ENCODE assay signal across 12 cellular contexts in the genomic region with DNA sequence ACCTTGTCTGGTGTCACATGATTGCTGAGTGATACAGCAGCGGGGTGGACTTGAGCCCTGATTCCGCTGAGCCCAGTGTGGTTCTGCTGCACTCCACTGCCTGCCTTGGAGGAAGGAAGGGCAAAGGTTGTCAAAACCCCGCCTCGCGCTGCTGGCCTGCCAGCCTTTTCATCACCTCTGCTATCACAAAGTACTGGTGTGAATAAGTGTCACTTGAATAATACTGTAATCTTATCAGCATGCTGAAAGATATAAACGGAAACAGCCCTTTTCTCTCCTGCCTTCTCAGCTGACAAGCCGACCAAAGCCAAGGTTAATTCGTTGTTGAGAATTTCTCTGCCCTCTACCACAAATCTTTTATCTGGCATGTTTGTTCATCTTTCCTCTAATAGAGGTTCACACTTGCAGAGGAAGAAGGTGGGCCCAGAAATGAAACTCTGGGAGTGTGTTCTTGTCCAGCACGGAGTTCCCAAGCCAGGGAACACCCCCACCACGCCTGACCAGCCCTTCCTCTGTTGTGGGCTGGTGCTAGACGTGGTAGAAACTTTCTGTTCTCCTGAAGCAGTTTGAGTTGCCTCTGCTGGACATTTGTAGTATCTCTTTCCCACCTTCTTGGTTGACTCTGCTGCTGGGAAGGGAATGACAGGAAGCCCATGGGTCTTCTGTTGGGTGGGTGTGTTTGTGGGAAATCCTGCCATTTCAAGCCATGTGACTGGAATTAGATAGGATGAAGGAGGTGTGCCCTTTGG. TPM values are rescaled to one million over a fixed set of nuclear protein-coding genes. Genes with fewer than 3 reads are reported as not detected.
DNase-seq lines count a peak whose midpoint lies in the region; ATAC-seq, FAIRE-seq and TF ChIP-seq lines count a peak whose summit lies in the region.
"Had no signal": no experiment of that assay in that cellular context is flagged by ENCODE, and none has a peak within 500 bp of the region (broad histone marks: within the 10 kb centered on the region; RNA-seq: fewer than 3 reads in every experiment).

No MANE protein-coding gene starts in this region.

- H3K9me3 ChIP-seq in GM12878 (replicated peaks; ENCODE audit: control insufficient read depth, insufficient read depth, low read length) (no peaks in the 10 kb centered on the region), pancreas (no peaks in the 10 kb centered on the region), ascending aorta (no peaks in the 10 kb centered on the region)
- H3K9me3 ChIP-seq: SJSA1 had no signal

- TF ChIP-seq CTCF in GM12878 (IDR thresholded peaks at IDR 0.05 in 2 of 3, conservative IDR thresholded peaks at IDR 0.05 in 1 of 3; ENCODE audit: control insufficient read depth in 2 of 3, extremely low read depth in 1 of 3, insufficient read depth in 1 of 3, low read depth in 3 of 3, low read length in 3 of 3) (no peak), pancreas (IDR thresholded peaks at IDR 0.05) (no peak), ascending aorta (IDR thresholded peaks at IDR 0.05) (no peak)

- peak overlapping the region; percentile 58 to 79 (median 65) for H3K4me3 Mint-ChIP-seq in immature natural killer cell

- in situ Hi-C loops in GM12878 (cut with MboI): no loop called here

- TF ChIP-seq EP300 in GM12878 (IDR thresholded peaks at IDR 0.05; ENCODE audit: borderline replicate concordance in 1 of 2, control insufficient read depth in 1 of 2, low read depth in 2 of 2, low read length in 2 of 2): no peak

- RAD21 ChIA-PET in GM12878 (lab: Charles Lee; ENCODE audit: unreplicated experiment): no interaction called here

- H3K4me3 ChIP-seq in GM12878 (no peak overlapping the region), pancreas (no peak overlapping the region), ascending aorta (no peak overlapping the region)
- H3K4me3 ChIP-seq: SJSA1 had no signal

- WGBS in GM12878 (ENCODE audit: insufficient coverage, insufficient replicate concordance, low lambda C conversion rate, missing lambda C conversion rate): 33% methylated on average over 11 of the region's 11 CpGs
- WGBS in pancreas, 2 donors: 15 to 19% methylated on average over 11 of the region's 11 CpGs

- H3K36me3 Mint-ChIP-seq in immature natural killer cell: no peaks in the 10 kb centered on the region

- no peak overlapping the region for H3K27ac ChIP-seq in GM12878 (ENCODE audit: control insufficient read depth, insufficient read depth)
- H3K27ac ChIP-seq in pancreas: peak overlapping the region in 2 of 4 donors; percentile 25 to 30
- H3K27ac ChIP-seq in ascending aorta: peak overlapping the region in 1 of 2 donors; percentile 6
- H3K27ac ChIP-seq: C4-2B, SJSA1 had no signal

- SMC1A ChIA-PET in GM12878 (lab: Charles Lee; ENCODE audit: uncharacterized antibody, unreplicated experiment): no interaction called here

- no peak overlapping the region for H3K4me2 ChIP-seq in GM12878 (ENCODE audit: control insufficient read depth, insufficient read depth)

- peaks cover 38 to 39% of the 10 kb centered on the region in 2 donors for H3K4me1 Mint-ChIP-seq in immature natural killer cell

- H3K4me1 ChIP-seq in GM12878 (ENCODE audit: control insufficient read depth, insufficient read depth, low read length) (no peaks in the 10 kb centered on the region), pancreas (peaks cover 0 to 17% (median 11%) of the 10 kb centered on the region in 3 donors), ascending aorta (no peaks in the 10 kb centered on the region)

- H4K20me1 ChIP-seq in GM12878 (ENCODE audit: control insufficient read depth, insufficient read depth): no peaks in the 10 kb centered on the region

- H3K36me3 ChIP-seq in GM12878 (ENCODE audit: control insufficient read depth in 2 of 2, insufficient read depth in 2 of 2, low read length in 1 of 2): no peaks in the 10 kb centered on the region
- no peaks in the 10 kb centered on the region for H3K36me3 ChIP-seq in pancreas
- no peaks in the 10 kb centered on the region for H3K36me3 ChIP-seq in ascending aorta
- H3K36me3 ChIP-seq: SJSA1 had no signal

- H3K9me3 Mint-ChIP-seq in immature natural killer cell: no peaks in the 10 kb centered on the region

- peak; percentile 26 for DNase-seq in H4 (ENCODE audit: low spot score)
- no peak for DNase-seq in GM12878 (ENCODE audit: low read depth, low spot score)
- peak; percentile 34 to 46 (median 40) for DNase-seq in immature natural killer cell
- DNase-seq in pancreas: peak in 5 of 6 donors; percentile 40 to 72 (median 54)
- no peak for DNase-seq in ascending aorta (ENCODE audit: low spot score in 2 of 2)
- DNase-seq in stimulated activated CD4-positive, alpha-beta T cell treated with anti-CD3 and anti-CD28 coated beads, Interleukin-15, amount 100 ng/mL, for 24 hours: no peak
- DNase-seq: activated CD8-positive, alpha-beta memory T cell treated with anti-CD3 and anti-CD28 coated beads for 24 hours; NCI-H2171 had no signal

- H3K27me3 Mint-ChIP-seq in immature natural killer cell (ENCODE audit: low read depth in 3 of 3): no peaks in the 10 kb centered on the region

- TF ChIP-seq POLR2A in GM12878 (IDR thresholded peaks at IDR 0.05; ENCODE audit: low read depth, low read length): no peak

- no peaks in the 10 kb centered on the region for H3K27me3 ChIP-seq in GM12878 (replicated peaks in 1 of 2; ENCODE audit: control insufficient read depth in 2 of 2, insufficient read depth in 2 of 2, low read length in 1 of 2)
- no peaks in the 10 kb centered on the region for H3K27me3 ChIP-seq in pancreas
- no peaks in the 10 kb centered on the region for H3K27me3 ChIP-seq in ascending aorta
- H3K27me3 ChIP-seq: SJSA1 had no signal

- TF ChIP-seq RAD21 in GM12878 (IDR thresholded peaks at IDR 0.05; ENCODE audit: insufficient read depth, low read depth, low read length): no peak

- peak overlapping the region; percentile 74 to 93 (median 83) for H3K27ac Mint-ChIP-seq in immature natural killer cell

- intact Hi-C loops in GM12878 (cut with micrococcal nuclease; ENCODE audit: unreplicated experiment): no loop called here
- intact Hi-C loops in pancreas (cut with DNase I): no loop called here
- intact Hi-C loops in ascending aorta (cut with DNase I): no loop called here

- no TSS peak for BruUV-seq in GM12878 (replicated peaks; lab: Mats Ljungman, UMichigan)

- H3K9ac ChIP-seq in GM12878 (ENCODE audit: control insufficient read depth, insufficient read depth, low read length): no peak overlapping the region

- POLR2A ChIA-PET in GM12878 (lab: Charles Lee): no interaction called here

- ATAC-seq in GM12878 (peak; percentile 70), pancreas (peak; percentile 86 to 96 (median 92)), GM19463 (IDR thresholded peaks at IDR 0.05; ENCODE audit: unreplicated experiment) (no peak), HG03571 (IDR thresholded peaks at IDR 0.05; ENCODE audit: unreplicated experiment) (no peak)

- H3K79me2 ChIP-seq in GM12878 (ENCODE audit: control insufficient read depth, insufficient read depth, low read length): no peaks in the 10 kb centered on the region

- no peak overlapping the region for H2AFZ ChIP-seq in GM12878 (ENCODE audit: control insufficient read depth, low read depth, low read length)

- CTCF ChIA-PET in GM12878 (lab: Yijun Ruan, JAX): no interaction called here

- FAIRE-seq in GM12878 (lab: Jason Lieb, UNC) (no peak), pancreas (lab: Jason Lieb, UNC) (no peak)

TF ChIP-seq in GM12878, 131 proteins besides CTCF, POLR2A, EP300 and RAD21:
- TF ChIP-seq IKZF1 (conservative IDR thresholded peaks at IDR 0.05): peak; percentile 39; the same call in 1 of the 2 replicates
- no peak for TF ChIP-seq CBFB (IDR thresholded peaks at IDR 0.05; ENCODE audit: low read depth)

RNA-seq across cellular contexts. Expression of a gene that starts 21.5 kb away (rescaled TPM):
- 0.10 and 0.15 TPM in 2 replicates for total RNA-seq in H4 (2014; rRNA removed; shearing (Covaris generic))
- total RNA-seq in GM12878 (2013; cell fraction: nucleolus; rRNA removed): 0.48 and 0.49 TPM in 2 replicates
- total RNA-seq in GM12878 (2014; rRNA removed) (under 0.01 and 0.06 TPM in 2 replicates), GM12878 (2014; rRNA removed; fragmentation: Illumina TruSeq; extraction: Trizol) (0.04 and 0.05 TPM in 2 replicates), GM12878 (2021) (0.05 and 0.08 TPM in 2 replicates), pancreas (1 to 10 TPM in 3 of 6 donors, under 1 TPM in 3; 0.78 to 1.5 (median 1.0) TPM), ascending aorta (0.75 TPM)
- not detected for polyA plus RNA-seq in GM12878 (2011; ENCODE audit: low read depth)
- polyA plus RNA-seq in GM12878 (2011; rRNA removed) (0.12 and 0.13 TPM in 2 replicates), GM12878 (2014; fragmentation: Illumina TruSeq; extraction: Trizol) (0.04 and 0.06 TPM in 2 replicates), GM12878 (2014; fragmentation: Nextera tagmentation; extraction: Ambion mirVana) (under 1 TPM in 1 of 2 experiments, not detected in 1; 0.04 TPM), GM12878 (2014; rRNA removed) (0.06 and 0.10 TPM in 2 replicates), GM12878 (2016; fragmentation: Nextera tagmentation; extraction: Ambion mirVana) (not detected), immature natural killer cell (not detected), pancreas (1 to 10 TPM in 1 of 2 donors, under 1 TPM in 1; 0.68 to 1.2 TPM)
- polyA plus RNA-seq in GM12878 (2011; cell fraction: cytosol; rRNA removed): 0.12 and 0.16 TPM in 2 replicates
- polyA plus RNA-seq in GM12878 (2011; cell fraction: nucleus; rRNA removed): 0.52 and 0.57 TPM in 2 replicates
- 0.03 and 0.05 TPM in 2 replicates for polyA plus RNA-seq in GM12878 (2012)
- 0.05 and 0.07 TPM in 2 replicates for polyA minus RNA-seq in GM12878 (2011; rRNA and poly(A)+ RNA removed)
- not detected in 2 replicates for polyA minus RNA-seq in GM12878 (2011; cell fraction: cytosol; rRNA and poly(A)+ RNA removed)
- polyA minus RNA-seq in GM12878 (2011; cell fraction: nucleus; rRNA and poly(A)+ RNA removed): 0.12 and 0.19 TPM in 2 replicates

Comparison
In these comparisons a context has a peak if more than half of its experiments do, and no peak if none do; other contexts are left out.
1. DNase-seq: peak in H4 (single experiment), immature natural killer cell (3 of 3) and pancreas (5 of 6); none in GM12878 (single experiment), ascending aorta (0 of 2) and stimulated activated CD4-positive, alpha-beta T cell treated with anti-CD3 and anti-CD28 coated beads, Interleukin-15, amount 100 ng/mL, for 24 hours (single experiment).
2. ATAC-seq: peak in GM12878 (single experiment) and pancreas (4 of 4); none in GM19463 (single experiment) and HG03571 (single experiment).